Comparison of ENCODE assay signal across 1 cellular context in the genomic region with DNA sequence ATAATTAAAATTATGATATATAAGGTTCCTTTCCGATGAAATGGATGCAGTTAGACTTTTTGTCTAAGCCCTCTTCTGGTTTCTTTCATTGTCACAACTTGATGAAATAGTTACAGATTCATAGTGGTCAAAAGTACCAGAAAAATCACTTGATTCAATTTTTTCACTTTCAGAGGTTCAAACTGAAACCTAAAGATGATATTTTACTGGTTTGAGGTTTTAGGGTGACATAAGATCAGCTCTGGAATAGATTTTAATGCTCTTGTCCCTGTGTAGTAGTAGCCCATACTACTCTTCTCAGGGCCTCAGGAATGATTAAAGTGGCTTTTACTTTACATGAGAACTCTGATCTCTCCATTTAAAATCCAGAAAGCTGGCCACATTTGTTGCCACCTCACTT.
TF ChIP-seq lines count a peak whose summit lies in the region.

No MANE protein-coding gene starts in this region.

TF ChIP-seq in GM12878, 131 proteins besides CTCF, POLR2A, EP300 and RAD21 (continued from another document):
- TF ChIP-seq, protein P1, sequence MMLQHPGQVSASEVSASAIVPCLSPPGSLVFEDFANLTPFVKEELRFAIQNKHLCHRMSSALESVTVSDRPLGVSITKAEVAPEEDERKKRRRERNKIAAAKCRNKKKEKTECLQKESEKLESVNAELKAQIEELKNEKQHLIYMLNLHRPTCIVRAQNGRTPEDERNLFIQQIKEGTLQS (IDR thresholded peaks at IDR 0.05; ENCODE audit: borderline replicate concordance, extremely low read depth, low read depth, low read length): no peak
- TF ChIP-seq ZNF622 (IDR thresholded peaks at IDR 0.05): no peak
- TF ChIP-seq ZSCAN29 (IDR thresholded peaks at IDR 0.05): no peak
- no peak for TF ChIP-seq ZBED1 (IDR thresholded peaks at IDR 0.05; ENCODE audit: borderline replicate concordance)
- no peak for TF ChIP-seq CEBPB (IDR thresholded peaks at IDR 0.05; ENCODE audit: borderline replicate concordance in 1 of 2, low read depth in 2 of 2, low read length in 2 of 2)
- no peak for TF ChIP-seq IKZF2 (IDR thresholded peaks at IDR 0.05)
- TF ChIP-seq, protein P2, sequence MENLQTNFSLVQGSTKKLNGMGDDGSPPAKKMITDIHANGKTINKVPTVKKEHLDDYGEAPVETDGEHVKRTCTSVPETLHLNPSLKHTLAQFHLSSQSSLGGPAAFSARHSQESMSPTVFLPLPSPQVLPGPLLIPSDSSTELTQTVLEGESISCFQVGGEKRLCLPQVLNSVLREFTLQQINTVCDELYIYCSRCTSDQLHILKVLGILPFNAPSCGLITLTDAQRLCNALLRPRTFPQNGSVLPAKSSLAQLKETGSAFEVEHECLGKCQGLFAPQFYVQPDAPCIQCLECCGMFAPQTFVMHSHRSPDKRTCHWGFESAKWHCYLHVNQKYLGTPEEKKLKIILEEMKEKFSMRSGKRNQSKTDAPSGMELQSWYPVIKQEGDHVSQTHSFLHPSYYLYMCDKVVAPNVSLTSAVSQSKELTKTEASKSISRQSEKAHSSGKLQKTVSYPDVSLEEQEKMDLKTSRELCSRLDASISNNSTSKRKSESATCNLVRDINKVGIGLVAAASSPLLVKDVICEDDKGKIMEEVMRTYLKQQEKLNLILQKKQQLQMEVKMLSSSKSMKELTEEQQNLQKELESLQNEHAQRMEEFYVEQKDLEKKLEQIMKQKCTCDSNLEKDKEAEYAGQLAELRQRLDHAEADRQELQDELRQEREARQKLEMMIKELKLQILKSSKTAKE (IDR thresholded peaks at IDR 0.05; ENCODE audit: low read depth, poor library complexity, severe bottlenecking): no peak
- TF ChIP-seq FOXM1 (IDR thresholded peaks at IDR 0.05; ENCODE audit: low read depth, low read length): peak; percentile 20; the same call in 1 of the 2 replicates
- TF ChIP-seq RUNX3 (IDR thresholded peaks at IDR 0.05; ENCODE audit: low read length): peak; percentile 78; the same call in 1 of the 2 replicates
- TF ChIP-seq JUNB (IDR thresholded peaks at IDR 0.05): peak; percentile 50
- no peak for TF ChIP-seq STAT3 (IDR thresholded peaks at IDR 0.05; ENCODE audit: low read depth, low read length)
- no peak for TF ChIP-seq FOXK2 (IDR thresholded peaks at IDR 0.05)
- TF ChIP-seq MYC (IDR thresholded peaks at IDR 0.05; ENCODE audit: insufficient read depth, insufficient read length, insufficient replicate concordance, low read length, severe bottlenecking): no peak
- TF ChIP-seq CHD4 (IDR thresholded peaks at IDR 0.05): no peak
- TF ChIP-seq SIX5 (IDR thresholded peaks at IDR 0.05; ENCODE audit: low read depth, low read length, severe bottlenecking): no peak
- no peak for TF ChIP-seq TAF1 (IDR thresholded peaks at IDR 0.05; ENCODE audit: borderline replicate concordance, low read depth, low read length)
- no peak for TF ChIP-seq GABPA (IDR thresholded peaks at IDR 0.05; ENCODE audit: low read depth)
- TF ChIP-seq PAX5 (IDR thresholded peaks at IDR 0.05; ENCODE audit: borderline replicate concordance, low read depth, low read length): no peak
- no peak for TF ChIP-seq BHLHE40 (IDR thresholded peaks at IDR 0.05; ENCODE audit: borderline replicate concordance in 1 of 2, low read depth in 2 of 2, low read length in 1 of 2)
- no peak for TF ChIP-seq E4F1 (IDR thresholded peaks at IDR 0.05; ENCODE audit: borderline replicate concordance, partially characterized antibody)
- TF ChIP-seq TARDBP (IDR thresholded peaks at IDR 0.05; ENCODE audit: borderline replicate concordance): no peak
- TF ChIP-seq NFIC (IDR thresholded peaks at IDR 0.05; ENCODE audit: low read depth, low read length): peak; percentile 51; the same call in 1 of the 2 replicates
- no peak for TF ChIP-seq RFX5 (IDR thresholded peaks at IDR 0.05; ENCODE audit: low read depth, low read length)
- no peak for TF ChIP-seq POU2F2 (IDR thresholded peaks at IDR 0.05; ENCODE audit: borderline replicate concordance, low read depth, low read length)
- no peak for TF ChIP-seq SUZ12 (IDR thresholded peaks at IDR 0.05; ENCODE audit: unreplicated experiment)
- TF ChIP-seq SMARCA5 (IDR thresholded peaks at IDR 0.05): no peak
- TF ChIP-seq MXI1 (IDR thresholded peaks at IDR 0.05; ENCODE audit: low read depth, low read length): no peak
- no peak for TF ChIP-seq NFYA (IDR thresholded peaks at IDR 0.05; ENCODE audit: borderline replicate concordance, low read depth, low read length)
- TF ChIP-seq POLR2AphosphoS2 (IDR thresholded peaks at IDR 0.05; ENCODE audit: low read depth, low read length): no peak
